ENCODE assay signal across 10 cellular contexts in genomic region chr14:22737052-22737451, GRCh38. TPM values are rescaled to one million over a fixed set of nuclear protein-coding genes. Genes with fewer than 3 reads are reported as not detected.
DNase-seq lines count a peak whose midpoint lies in the region; ATAC-seq and TF ChIP-seq lines count a peak whose summit lies in the region.
"Had no signal": no experiment of that assay in that cellular context is flagged by ENCODE, and none has a peak within 500 bp of the region (broad histone marks: within the 10 kb centered on the region; RNA-seq: fewer than 3 reads in every experiment).

No MANE protein-coding gene starts in this region.

- H3K27ac Mint-ChIP-seq in chondrocyte (ENCODE audit: unreplicated experiment): no peak overlapping the region

- DNase-seq in kidney tubule cell (ENCODE audit: low spot score): peak; percentile 14
- no peak for DNase-seq in posterior vena cava (ENCODE audit: low spot score)
- DNase-seq in chondrocyte (ENCODE audit: low spot score): no peak
- DNase-seq in NCI-H2227 (lab: John Stamatoyannopoulos, UW; ENCODE audit: unreplicated experiment): no peak
- no peak for DNase-seq in COLO829 (ENCODE audit: low spot score)
- DNase-seq: NCI-H187, transverse colon had no signal

- H3K4me1 Mint-ChIP-seq in chondrocyte (ENCODE audit: low read depth): no peaks in the 10 kb centered on the region

- H3K4me3 Mint-ChIP-seq in chondrocyte (ENCODE audit: unreplicated experiment): no peak overlapping the region

- no peaks in the 10 kb centered on the region for H3K36me3 Mint-ChIP-seq in chondrocyte (ENCODE audit: low read depth)

- H3K9me3 Mint-ChIP-seq in chondrocyte (ENCODE audit: low read depth): no peaks in the 10 kb centered on the region

- intact Hi-C loops in posterior vena cava (cut with DNase I): no loop called here

- peaks cover under 1% of the 10 kb centered on the region for H3K27me3 Mint-ChIP-seq in chondrocyte (ENCODE audit: low read depth)

- no peak for TF ChIP-seq CTCF in chondrocyte (IDR thresholded peaks at IDR 0.05)

- ATAC-seq in GM18511 (IDR thresholded peaks at IDR 0.05; ENCODE audit: unreplicated experiment): peak; percentile 89
- peak; percentile 63 for ATAC-seq in GM21447 (IDR thresholded peaks at IDR 0.05; ENCODE audit: unreplicated experiment)
- peak; percentile 67 for ATAC-seq in HG03565 (IDR thresholded peaks at IDR 0.05; ENCODE audit: unreplicated experiment)

RNA-seq across cellular contexts. Expression of gene OXA1L, which starts 29.4 kb away (rescaled TPM):
- total RNA-seq in posterior vena cava: 10 to 100 TPM; 49.7 to 53.7 TPM
- 75.7 to 78.1 TPM (median 77.2 TPM) in 3 replicates for total RNA-seq in chondrocyte
